Comparison of ENCODE assay signal across 25 cellular contexts in genomic region chr16:19703218-19703617, GRCh38. TPM values are rescaled to one million over a fixed set of nuclear protein-coding genes. Genes with fewer than 3 reads are reported as not detected.
DNase-seq lines count a peak whose midpoint lies in the region; ATAC-seq and TF ChIP-seq lines count a peak whose summit lies in the region.
"Had no signal": no experiment of that assay in that cellular context is flagged by ENCODE, and none has a peak within 500 bp of the region (broad histone marks: within the 10 kb centered on the region; RNA-seq: fewer than 3 reads in every experiment).

No MANE protein-coding gene starts in this region.

- peak overlapping the region in 5 of 7 donors; percentile 2 to 60 (median 40) for H3K27ac Mint-ChIP-seq in CD14-positive monocyte
- peak overlapping the region; percentile 43 for H3K27ac Mint-ChIP-seq in progenitor cell of endocrine pancreas
- H3K27ac Mint-ChIP-seq: activated CD8-positive, alpha-beta T cell treated with anti-CD3 and anti-CD28 coated beads, Interleukin-2, amount 10 ng/mL, durations not matched to agents 7 days and 5 days had no signal

- peaks cover 95% of the 10 kb centered on the region for H3K36me3 ChIP-seq in OCI-LY7 (ENCODE audit: insufficient read depth, low read length)
- peaks cover 5 to 80% (median 59%) of the 10 kb centered on the region in 4 donors for H3K36me3 ChIP-seq in esophagus muscularis mucosa

- H3K9me2 ChIP-seq in OCI-LY7 (ENCODE audit: insufficient read depth, low read length): no peaks in the 10 kb centered on the region

- TSS peak; percentile 40 for BruUV-seq in OCI-LY7 (replicated peaks; lab: Mats Ljungman, UMichigan)

- ATAC-seq in HG02840 (IDR thresholded peaks at IDR 0.05; ENCODE audit: low FRiP score, unreplicated experiment): no peak
- ATAC-seq in HG02759 (IDR thresholded peaks at IDR 0.05; ENCODE audit: unreplicated experiment): no peak
- ATAC-seq: activated CD8-positive, alpha-beta T cell treated with anti-CD3 and anti-CD28 coated beads, Interleukin-2, amount 10 ng/mL, durations not matched to agents 7 days and 5 days; effector memory CD8-positive, alpha-beta T cell; left ventricle myocardium superior had no signal

- TF ChIP-seq CTCF in CD14-positive monocyte (IDR thresholded peaks at IDR 0.05): no peak
- TF ChIP-seq CTCF in OCI-LY7 (conservative IDR thresholded peaks at IDR 0.05; ENCODE audit: low read length): no peak
- no peak for TF ChIP-seq CTCF in esophagus muscularis mucosa (IDR thresholded peaks at IDR 0.05)
- no peak for TF ChIP-seq CTCF in progenitor cell of endocrine pancreas (IDR thresholded peaks at IDR 0.05; ENCODE audit: unreplicated experiment)

- no peak overlapping the region for H2AFZ ChIP-seq in OCI-LY7 (ENCODE audit: low read length)

- H3K27me3 Mint-ChIP-seq in CD14-positive monocyte (ENCODE audit: low read depth in 3 of 3) (no peaks in the 10 kb centered on the region), progenitor cell of endocrine pancreas (no peaks in the 10 kb centered on the region)
- H3K27me3 Mint-ChIP-seq: activated naive CD8-positive, alpha-beta T cell; CD4-positive, alpha-beta memory T cell; effector memory CD8-positive, alpha-beta T cell had no signal

- no peak overlapping the region for H3K4me2 ChIP-seq in OCI-LY7 (ENCODE audit: low read length)

- H3K9me3 Mint-ChIP-seq in CD14-positive monocyte (peaks cover 0 to 3% (median 0%) of the 10 kb centered on the region in 7 donors), progenitor cell of endocrine pancreas (ENCODE audit: low read depth) (no peaks in the 10 kb centered on the region)
- H3K9me3 Mint-ChIP-seq: CD4-positive, alpha-beta memory T cell; effector memory CD8-positive, alpha-beta T cell had no signal

- no peaks in the 10 kb centered on the region for H3K79me2 ChIP-seq in OCI-LY7 (ENCODE audit: insufficient read depth, low read depth, low read length)

- 0 out of 2 replicates have a peak, but pooled peaks cover 6% of the 10 kb centered on the region for H4K20me1 ChIP-seq in OCI-LY7 (ENCODE audit: insufficient read depth, low read length)

- WGBS in esophagus muscularis mucosa: 82% methylated on average over 3 of the region's 3 CpGs

- H3K27ac ChIP-seq in OCI-LY7 (ENCODE audit: low read depth, low read length, poor library complexity, severe bottlenecking) (no peak overlapping the region), esophagus muscularis mucosa (replicated peaks in 1 of 4) (peak overlapping the region in 3 of 4 donors; percentile 61 to 63 (median 62))
- H3K27ac ChIP-seq: SJCRH30 had no signal

- no peak for TF ChIP-seq POLR2A in esophagus muscularis mucosa (IDR thresholded peaks at IDR 0.05; ENCODE audit: low read depth)

- H3K4me1 Mint-ChIP-seq in CD14-positive monocyte (peaks cover 10% of the 10 kb centered on the region), progenitor cell of endocrine pancreas (ENCODE audit: low read depth) (peaks cover 5% of the 10 kb centered on the region)

- no peak for TF ChIP-seq EP300 in esophagus muscularis mucosa (IDR thresholded peaks at IDR 0.05)

- POLR2A ChIA-PET in OCI-LY7 (lab: Charles Lee): interaction anchor here (0.7 to 1.2 kb wide), 2 partner anchors 9 to 102 kb away, joined by 3 read pairs; no protein-coding TSS in a partner anchor

- no peaks in the 10 kb centered on the region for H3K27me3 ChIP-seq in esophagus muscularis mucosa
- H3K27me3 ChIP-seq: Peyer's patch, SJCRH30 had no signal

- H3K4me3 ChIP-seq in OCI-LY7 (ENCODE audit: low read depth, low read length, poor library complexity, severe bottlenecking) (no peak overlapping the region), esophagus muscularis mucosa (no peak overlapping the region)
- H3K4me3 ChIP-seq: Peyer's patch, SJCRH30 had no signal

- H3K9me3 ChIP-seq in OCI-LY7 (ENCODE audit: low read length) (no peaks in the 10 kb centered on the region), esophagus muscularis mucosa (no peaks in the 10 kb centered on the region)
- H3K9me3 ChIP-seq: Peyer's patch, SJCRH30 had no signal

- DNase-seq in CD14-positive monocyte (ENCODE audit: low spot score) (no peak), OCI-LY7 (ENCODE audit: low spot score) (no peak), esophagus muscularis mucosa (ENCODE audit: extremely low spot score) (no peak), progenitor cell of endocrine pancreas (ENCODE audit: low spot score, unreplicated experiment) (no peak), NOMO-1 treated with DMSO at 0.1 percent for 48 hours (lab: John Stamatoyannopoulos, UW; ENCODE audit: unreplicated experiment) (no peak), NCI-H2081 (lab: John Stamatoyannopoulos, UW) (no peak)
- DNase-seq: activated CD8-positive, alpha-beta T cell treated with anti-CD3 and anti-CD28 coated beads, Interleukin-2, amount 10 ng/mL, durations not matched to agents 7 days and 5 days; activated T-cell treated with anti-CD3 and anti-CD28 coated beads, Interleukin-2, amount 50 U/mL, for 48 hours; CD4-positive, alpha-beta memory T cell; DMS53; effector memory CD8-positive, alpha-beta T cell; GF-D8; GOT3; left ventricle myocardium superior; MM.1S; NCI-H1694 treated with DMSO at 0.1 percent for 48 hours; NCI-H226; Peyer's patch; SJCRH30; stimulated activated CD4-positive, alpha-beta T cell treated with anti-CD3 and anti-CD28 coated beads, Interleukin-12 subunit alpha, Interleukin-12 subunit beta, amount 100 ng/mL, for 4 hours; stimulated activated CD8-positive, alpha-beta memory T cell treated with anti-CD3 and anti-CD28 coated beads, Interleukin-4, amount 100 ng/mL, for 48 hours; T-helper 2 cell had no signal

- H3K36me3 Mint-ChIP-seq in CD14-positive monocyte (peaks cover 65 to 89% of the 10 kb centered on the region in 2 donors), progenitor cell of endocrine pancreas (ENCODE audit: insufficient read depth) (peaks cover 35% of the 10 kb centered on the region)

- CTCF ChIA-PET in OCI-LY7 (lab: Charles Lee; ENCODE audit: unreplicated experiment): no interaction called here

- intact Hi-C loops in CD14-positive monocyte (cut with micrococcal nuclease) (no loop called here), OCI-LY7 (cut with micrococcal nuclease; ENCODE audit: unreplicated experiment) (no loop called here), esophagus muscularis mucosa (cut with DNase I) (no loop called here)

- H3K4me3 Mint-ChIP-seq in CD14-positive monocyte (peak overlapping the region in 1 of 2 donors; percentile 18), progenitor cell of endocrine pancreas (ENCODE audit: low read depth) (no peak overlapping the region)
- H3K4me3 Mint-ChIP-seq: activated CD8-positive, alpha-beta T cell treated with anti-CD3 and anti-CD28 coated beads, Interleukin-2, amount 10 ng/mL, durations not matched to agents 7 days and 5 days; activated naive CD8-positive, alpha-beta T cell; CD4-positive, alpha-beta memory T cell; effector memory CD8-positive, alpha-beta T cell had no signal

- H3K4me1 ChIP-seq in OCI-LY7 (ENCODE audit: insufficient read depth, low read length, poor library complexity, severe bottlenecking) (no peaks in the 10 kb centered on the region), esophagus muscularis mucosa (peaks cover 35 to 45% (median 41%) of the 10 kb centered on the region in 4 donors)
- H3K4me1 ChIP-seq: SJCRH30 had no signal

RNA-seq across cellular contexts. Expression of gene KNOP1, which starts 14.8 kb away (rescaled TPM):
- 1 to 10 TPM; 1.5 to 2.4 TPM for polyA plus RNA-seq in CD14-positive monocyte
- 19.7 and 37.9 TPM in 2 replicates for total RNA-seq in OCI-LY7 (2014; rRNA removed; shearing (Covaris generic))
- 30.0 and 33.2 TPM in 2 replicates for total RNA-seq in OCI-LY7 (2022)
- 1 to 10 TPM; 7.3 to 9.9 (median 9.1) TPM for total RNA-seq in esophagus muscularis mucosa
- 56.0 and 58.1 TPM in 2 replicates for total RNA-seq in progenitor cell of endocrine pancreas

RNA-seq across cellular contexts. Expression of gene IQCK, which starts 14.9 kb away (rescaled TPM):
- polyA plus RNA-seq in CD14-positive monocyte: under 1 TPM; 0.52 to 0.58 TPM
- total RNA-seq in OCI-LY7 (2014; rRNA removed; shearing (Covaris generic)): 1.3 and 2.2 TPM in 2 replicates
- total RNA-seq in OCI-LY7 (2022) (2.7 and 4.3 TPM in 2 replicates), esophagus muscularis mucosa (10 to 100 TPM in 1 of 4 donors, 1 to 10 TPM in 3; 7.4 to 10.4 (median 8.6) TPM), progenitor cell of endocrine pancreas (31.5 and 33.2 TPM in 2 replicates)
